In the genomic region with DNA sequence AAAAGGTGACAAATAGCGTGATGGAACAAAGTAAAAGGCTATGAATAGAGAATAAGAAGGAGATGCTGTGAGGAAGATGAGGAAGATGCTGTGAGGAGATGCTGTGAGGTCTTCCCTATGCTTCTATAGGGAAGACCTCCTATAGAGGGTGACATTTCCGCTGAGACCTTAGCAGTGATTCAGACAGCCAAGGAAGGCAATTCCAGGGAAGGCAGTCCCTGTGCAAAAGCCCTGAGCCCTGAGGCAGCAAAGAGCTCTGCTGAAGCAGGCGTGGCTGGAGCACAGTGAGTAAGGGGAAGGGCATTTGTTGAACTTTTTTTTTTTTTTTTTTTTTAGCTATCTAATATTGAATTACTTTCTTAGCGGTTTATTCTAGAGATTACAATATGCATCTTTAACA, we compare ENCODE assay signal across 13 cellular contexts.
DNase-seq lines count a peak whose midpoint lies in the region; ATAC-seq, FAIRE-seq and TF ChIP-seq lines count a peak whose summit lies in the region.
"Had no signal": no experiment of that assay in that cellular context is flagged by ENCODE, and none has a peak within 500 bp of the region (broad histone marks: within the 10 kb centered on the region; RNA-seq: fewer than 3 reads in every experiment).

No MANE protein-coding gene starts in this region.

- TF ChIP-seq CTCF in AG04450 (IDR thresholded peaks at IDR 0.05; ENCODE audit: low read depth, low read length) = no peak
- no peak for TF ChIP-seq CTCF in foreskin fibroblast (IDR thresholded peaks at IDR 0.05; ENCODE audit: low read depth, low read length)

- H3K36me3 Mint-ChIP-seq in T-cell = peaks cover 13% of the 10 kb centered on the region

- H3K27ac Mint-ChIP-seq in T-cell = peak overlapping the region; percentile 18 to 60
- H3K27ac Mint-ChIP-seq in stimulated activated naive CD8-positive, alpha-beta T cell treated with anti-CD3 and anti-CD28 coated beads, Interleukin-15, amount 100 ng/mL, for 72 hours = no peak overlapping the region

- FAIRE-seq in H54 (lab: Jason Lieb, UNC) = peak; percentile 98

- peaks cover 38 to 55% (median 45%) of the 10 kb centered on the region in 3 donors for H3K4me1 Mint-ChIP-seq in T-cell
- peaks cover 29% of the 10 kb centered on the region for H3K4me1 Mint-ChIP-seq in stimulated activated naive CD8-positive, alpha-beta T cell treated with anti-CD3 and anti-CD28 coated beads, Interleukin-15, amount 100 ng/mL, for 72 hours

- no peak overlapping the region for H3K4me3 Mint-ChIP-seq in T-cell
- H3K4me3 Mint-ChIP-seq in stimulated activated naive CD8-positive, alpha-beta T cell treated with anti-CD3 and anti-CD28 coated beads, Interleukin-15, amount 100 ng/mL, for 72 hours = no peak overlapping the region

- CTCF ChIA-PET in AG04450 (lab: Charles Lee) = interaction anchor here (0.6 to 1.1 kb wide), 2 partner anchors 12 to 195 kb away, joined by 3 read pairs; no protein-coding TSS in a partner anchor
- CTCF ChIA-PET in T-cell (lab: Charles Lee) = interaction anchor here (0.5 to 1.0 kb wide), 4 partner anchors 11 to 437 kb away, joined by 3 to 4 read pairs (median 3); no protein-coding TSS in a partner anchor

- DNase-seq in AG04450 (ENCODE audit: low read depth, low spot score) = peak; percentile 52
- peak; percentile 73 for DNase-seq in H54 (ENCODE audit: insufficient read length, low spot score)
- no peak for DNase-seq in T-cell
- DNase-seq in foreskin fibroblast = peak; percentile 80 to 92
- no peak for DNase-seq in stimulated activated naive CD8-positive, alpha-beta T cell treated with anti-CD3 and anti-CD28 coated beads, Interleukin-15, amount 100 ng/mL, for 72 hours
- no peak for DNase-seq in activated effector memory CD4-positive, alpha-beta T cell treated with anti-CD3 and anti-CD28 coated beads, Interleukin-2, amount 50 U/mL, for 16 hours
- DNase-seq: amygdala, NCI-H510A, transverse colon had no signal

- no peak overlapping the region for H3K27ac ChIP-seq in AG04450 (ENCODE audit: low read depth, low read length)
- H3K27ac ChIP-seq: esophagus muscularis mucosa, prostate gland had no signal

- H3K4me3 ChIP-seq in AG04450 (ENCODE audit: low read depth, low read length) (no peak overlapping the region), foreskin fibroblast (ENCODE audit: low read depth in 1 of 2, low read length in 2 of 2) (no peak overlapping the region)
- H3K4me3 ChIP-seq: esophagus muscularis mucosa, prostate gland, transverse colon had no signal

- H3K27me3 ChIP-seq in AG04450 (ENCODE audit: control insufficient read depth, insufficient read depth, low read length) = no peaks in the 10 kb centered on the region
- H3K27me3 ChIP-seq: esophagus muscularis mucosa, transverse colon had no signal

- POLR2A ChIA-PET in AG04450 (lab: Yijun Ruan, JAX) (interaction anchor here (0.6 kb wide), 4 partner anchors 14 to 480 kb away, joined by 3 read pairs; no protein-coding TSS in a partner anchor), T-cell (lab: Charles Lee) (interaction anchor here (0.5 to 0.7 kb wide), 6 partner anchors 13 to 812 kb away, joined by 3 to 13 read pairs (median 4); partner anchors contain the start of gene FOSL2 (in 1 of the 2))

- ATAC-seq in T-cell (replicated peaks in 1 of 4) = no peak
- no peak for ATAC-seq in GM18873 (IDR thresholded peaks at IDR 0.05; ENCODE audit: low FRiP score, unreplicated experiment)
- no peak for ATAC-seq in stimulated activated naive CD8-positive, alpha-beta T cell treated with anti-CD3 and anti-CD28 coated beads, Interleukin-15, amount 100 ng/mL, for 72 hours
- ATAC-seq in HG03175 (IDR thresholded peaks at IDR 0.05; ENCODE audit: unreplicated experiment) = no peak

- no peak for TF ChIP-seq POLR2A in H54 (IDR thresholded peaks at IDR 0.05; ENCODE audit: low read depth, low read length)

- no peaks in the 10 kb centered on the region for H3K9me3 ChIP-seq in AG04450 (ENCODE audit: control insufficient read depth, insufficient read depth, low read length)
- H3K9me3 ChIP-seq: esophagus muscularis mucosa, prostate gland, transverse colon had no signal

- no peaks in the 10 kb centered on the region for H3K9me3 Mint-ChIP-seq in T-cell
- no peaks in the 10 kb centered on the region for H3K9me3 Mint-ChIP-seq in stimulated activated naive CD8-positive, alpha-beta T cell treated with anti-CD3 and anti-CD28 coated beads, Interleukin-15, amount 100 ng/mL, for 72 hours

- no peaks in the 10 kb centered on the region for H3K27me3 Mint-ChIP-seq in T-cell
- H3K27me3 Mint-ChIP-seq in stimulated activated naive CD8-positive, alpha-beta T cell treated with anti-CD3 and anti-CD28 coated beads, Interleukin-15, amount 100 ng/mL, for 72 hours = no peaks in the 10 kb centered on the region

Comparison
In these comparisons a context has a peak if more than half of its experiments do, and no peak if none do; other contexts are left out.
1. DNase-seq: peak in AG04450 (single experiment), H54 (single experiment) and foreskin fibroblast (2 of 2); none in T-cell (0 of 34), stimulated activated naive CD8-positive, alpha-beta T cell treated with anti-CD3 and anti-CD28 coated beads, Interleukin-15, amount 100 ng/mL, for 72 hours (0 of 2) and activated effector memory CD4-positive, alpha-beta T cell treated with anti-CD3 and anti-CD28 coated beads, Interleukin-2, amount 50 U/mL, for 16 hours (single experiment).
2. H3K27ac Mint-ChIP-seq: peak in T-cell (2 of 2); none in stimulated activated naive CD8-positive, alpha-beta T cell treated with anti-CD3 and anti-CD28 coated beads, Interleukin-15, amount 100 ng/mL, for 72 hours (0 of 2).